8 cellular contexts compared by ENCODE assay signal in the genomic region with DNA sequence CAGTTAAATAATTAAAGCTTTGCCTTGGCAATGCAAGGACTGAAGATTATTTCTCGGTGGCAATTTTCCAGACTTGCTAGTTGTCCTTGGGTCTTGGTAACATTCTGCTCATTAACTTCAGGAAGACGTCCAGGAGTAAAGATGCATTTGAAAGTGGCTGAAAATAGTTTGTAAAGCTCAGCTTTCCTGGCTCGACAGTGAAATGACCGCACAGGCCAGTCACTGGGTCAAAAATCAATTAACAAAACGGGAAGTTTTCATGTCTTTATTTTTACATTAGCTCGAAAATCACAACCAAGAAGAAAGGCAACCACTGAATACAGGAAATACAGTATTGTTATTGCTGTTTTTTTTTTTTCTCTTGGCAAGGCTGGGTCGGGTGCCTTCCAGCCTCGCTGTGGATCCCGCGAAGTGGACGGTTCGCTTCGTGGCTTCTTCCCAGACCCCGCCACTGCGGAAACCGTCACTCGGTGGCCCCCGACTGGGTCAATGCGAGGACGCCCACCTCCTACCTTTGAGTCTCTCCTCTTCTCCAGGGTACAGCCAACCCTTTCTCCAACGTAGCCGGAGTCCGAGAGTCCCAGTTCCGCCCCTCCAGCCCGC. TPM values are rescaled to one million over a fixed set of nuclear protein-coding genes. Genes with fewer than 3 reads are reported as not detected.
DNase-seq lines count a peak whose midpoint lies in the region; ATAC-seq and TF ChIP-seq lines count a peak whose summit lies in the region.

No MANE protein-coding gene starts in this region.

- H3K4me3 Mint-ChIP-seq in CD4-positive, CD25-positive, alpha-beta regulatory T cell: peak overlapping the region in 3 of 4 donors; percentile 45 to 75 (median 58)
- H3K4me3 Mint-ChIP-seq in mesothelial cell of epicardium: peak overlapping the region; percentile 79

- H3K27ac Mint-ChIP-seq in CD4-positive, CD25-positive, alpha-beta regulatory T cell: peak overlapping the region in 1 of 3 donors; percentile 43
- peak overlapping the region; percentile 95 for H3K27ac Mint-ChIP-seq in mesothelial cell of epicardium

- peaks cover 11% of the 10 kb centered on the region for H3K4me1 ChIP-seq in CD4-positive, CD25-positive, alpha-beta regulatory T cell (ENCODE audit: control insufficient read depth, insufficient read depth, low read length, poor library complexity, severe bottlenecking)
- H3K4me1 ChIP-seq in HUES48 (ENCODE audit: control insufficient read depth, insufficient read depth, low read length): peaks cover 16% of the 10 kb centered on the region
- H3K4me1 ChIP-seq in upper lobe of left lung: peaks cover 0 to 9% (median 8%) of the 10 kb centered on the region in 4 donors

- no peaks in the 10 kb centered on the region for H3K36me3 Mint-ChIP-seq in CD4-positive, CD25-positive, alpha-beta regulatory T cell
- H3K36me3 Mint-ChIP-seq in mesothelial cell of epicardium: no peaks in the 10 kb centered on the region

- TF ChIP-seq POLR2A in upper lobe of left lung (IDR thresholded peaks at IDR 0.05): peak in 1 of 4 donors; percentile 38

- TF ChIP-seq CTCF in dorsolateral prefrontal cortex (IDR thresholded peaks at IDR 0.05 in 54 of 56, conservative IDR thresholded peaks at IDR 0.05 in 2 of 56; ENCODE audit: low read depth in 1 of 56, partially characterized antibody in 56 of 56) (no peak), mesothelial cell of epicardium (IDR thresholded peaks at IDR 0.05; ENCODE audit: unreplicated experiment) (no peak), upper lobe of left lung (IDR thresholded peaks at IDR 0.05) (no peak)

- H3K4me3 ChIP-seq in CD4-positive, CD25-positive, alpha-beta regulatory T cell (ENCODE audit: low read depth, low read length): no peak overlapping the region
- H3K4me3 ChIP-seq in HUES48 (ENCODE audit: low read depth, low read length) (peak overlapping the region; percentile 82), dorsolateral prefrontal cortex (peak overlapping the region; percentile 65 to 94 (median 84)), upper lobe of left lung (peak overlapping the region; percentile 28 to 84 (median 80))

- no peak overlapping the region for H3K27ac ChIP-seq in CD4-positive, CD25-positive, alpha-beta regulatory T cell (ENCODE audit: insufficient read depth, low read length, poor library complexity, severe bottlenecking)
- H3K27ac ChIP-seq in HUES48 (ENCODE audit: low read depth, low read length) (no peak overlapping the region), dorsolateral prefrontal cortex (peak overlapping the region in 50 of 59 donors; percentile 4 to 89 (median 78)), upper lobe of left lung (peak overlapping the region; percentile 73 to 89 (median 80))

- peaks cover 0 to 3% (median 0%) of the 10 kb centered on the region in 7 donors for H3K9me3 Mint-ChIP-seq in CD4-positive, CD25-positive, alpha-beta regulatory T cell
- H3K9me3 Mint-ChIP-seq in mesothelial cell of epicardium: no peaks in the 10 kb centered on the region

- H3K27me3 ChIP-seq in CD4-positive, CD25-positive, alpha-beta regulatory T cell (ENCODE audit: control insufficient read depth, insufficient read depth, low read length): peaks cover 30% of the 10 kb centered on the region
- H3K27me3 ChIP-seq in HUES48 (ENCODE audit: control insufficient read depth, insufficient read depth, low read length): peaks cover 3% of the 10 kb centered on the region; the same call in 1 of the 2 replicates
- H3K27me3 ChIP-seq in dorsolateral prefrontal cortex: no peaks in the 10 kb centered on the region
- no peaks in the 10 kb centered on the region for H3K27me3 ChIP-seq in upper lobe of left lung

- WGBS in upper lobe of left lung, 2 donors: 3 to 5% methylated on average over 20 to 25 of the region's 25 CpGs

- intact Hi-C loops in dorsolateral prefrontal cortex (cut with DNase I): loop anchor here in 1 of 2 donors (10.0 kb wide), 1 partner anchor 344 kb away; a partner anchor contains a TSS

- peaks cover 47% of the 10 kb centered on the region for H3K27me3 Mint-ChIP-seq in CD4-positive, CD25-positive, alpha-beta regulatory T cell
- no peaks in the 10 kb centered on the region for H3K27me3 Mint-ChIP-seq in mesothelial cell of epicardium (ENCODE audit: low read depth)

- DNase-seq in CD4-positive, CD25-positive, alpha-beta regulatory T cell: no peak
- DNase-seq in dorsolateral prefrontal cortex (no peak), mesothelial cell of epicardium (ENCODE audit: low spot score in 2 of 2, unreplicated experiment in 2 of 2) (no peak), upper lobe of left lung (no peak), occipital lobe (lab: John Stamatoyannopoulos, UW) (no peak)

- TF ChIP-seq EP300 in upper lobe of left lung (IDR thresholded peaks at IDR 0.05): no peak

- H3K4me1 Mint-ChIP-seq in CD4-positive, CD25-positive, alpha-beta regulatory T cell: peaks cover 13 to 14% (median 14%) of the 10 kb centered on the region in 4 donors
- peaks cover 28% of the 10 kb centered on the region for H3K4me1 Mint-ChIP-seq in mesothelial cell of epicardium

- no peak for ATAC-seq in CD4-positive, CD25-positive, alpha-beta regulatory T cell (ENCODE audit: low read depth in 2 of 2)
- ATAC-seq in upper lobe of left lung (ENCODE audit: low FRiP score in 2 of 2): peak; percentile 31 to 61
- ATAC-seq in GM18873 (IDR thresholded peaks at IDR 0.05; ENCODE audit: low FRiP score, unreplicated experiment): no peak
- no peak for ATAC-seq in HG03432 (IDR thresholded peaks at IDR 0.05; ENCODE audit: unreplicated experiment)

- no peaks in the 10 kb centered on the region for H3K9me3 ChIP-seq in CD4-positive, CD25-positive, alpha-beta regulatory T cell (ENCODE audit: control insufficient read depth in 2 of 2, low read length in 2 of 2)
- H3K9me3 ChIP-seq in HUES48 (ENCODE audit: control insufficient read depth, insufficient read depth, low read length) (no peaks in the 10 kb centered on the region), upper lobe of left lung (no peaks in the 10 kb centered on the region)

- H3K36me3 ChIP-seq in CD4-positive, CD25-positive, alpha-beta regulatory T cell (ENCODE audit: control insufficient read depth, insufficient read depth, low read length): no peaks in the 10 kb centered on the region
- H3K36me3 ChIP-seq in HUES48 (ENCODE audit: control insufficient read depth, insufficient read depth, low read length) (no peaks in the 10 kb centered on the region), upper lobe of left lung (no peaks in the 10 kb centered on the region)

- peak overlapping the region; percentile 65 for H3K9ac ChIP-seq in HUES48 (ENCODE audit: low read depth, low read length)

RNA-seq across cellular contexts. Expression of a gene that starts 0.5 kb away (rescaled TPM):
- total RNA-seq in CD4-positive, CD25-positive, alpha-beta regulatory T cell: not detected
- not detected for polyA plus RNA-seq in CD4-positive, CD25-positive, alpha-beta regulatory T cell
- total RNA-seq in dorsolateral prefrontal cortex: 10 to 100 TPM in 112 of 120 experiments, 1 to 10 TPM in 8; 7.2 to 19.6 (median 12.7) TPM
- 16.1 to 20.2 TPM (median 18.8 TPM) in 3 replicates for total RNA-seq in mesothelial cell of epicardium
- total RNA-seq in upper lobe of left lung: 10 to 100 TPM in 5 of 6 donors, 1 to 10 TPM in 1; 7.3 to 50.8 (median 15.7) TPM
- total RNA-seq in occipital lobe: 163 TPM

Comparison
In these comparisons a context has a peak if more than half of its experiments do, and no peak if none do; other contexts are left out.
1. ATAC-seq: peak in upper lobe of left lung (2 of 2); none in CD4-positive, CD25-positive, alpha-beta regulatory T cell (0 of 2), GM18873 (single experiment) and HG03432 (single experiment).
2. H3K27ac ChIP-seq: peak in dorsolateral prefrontal cortex (50 of 59) and upper lobe of left lung (4 of 4); none in CD4-positive, CD25-positive, alpha-beta regulatory T cell (single experiment) and HUES48 (single experiment).